In genomic region chr20:32189691-32190607, GRCh38 we compare ENCODE assay signal across 7 cellular contexts. TPM values are rescaled to one million over a fixed set of nuclear protein-coding genes. Genes with fewer than 3 reads are reported as not detected.
DNase-seq lines count a peak whose midpoint lies in the region; ATAC-seq and TF ChIP-seq lines count a peak whose summit lies in the region.

No MANE protein-coding gene starts in this region.

- peak overlapping the region; percentile 76 for H3K4me3 Mint-ChIP-seq in WTC11

- peak overlapping the region; percentile 82 for H3K9ac ChIP-seq in HUES48 (ENCODE audit: low read depth, low read length)
- H3K9ac ChIP-seq in colonic mucosa (ENCODE audit: low read depth in 2 of 2, low read length in 2 of 2) = peak overlapping the region; percentile 73 to 86

- intact Hi-C loops in colonic mucosa (cut with DNase I) = no loop called here

- H3K27ac ChIP-seq in HUES48 (ENCODE audit: low read depth, low read length) (peak overlapping the region; percentile 44), colonic mucosa (peak overlapping the region; percentile 50)

- H3K27me3 Mint-ChIP-seq in WTC11 (ENCODE audit: low read depth) = peaks cover 3% of the 10 kb centered on the region

- peak; percentile 79 for DNase-seq in WTC11 (ENCODE audit: low spot score)
- DNase-seq in colonic mucosa = peak; percentile 46
- no peak for DNase-seq in left lobe of liver (ENCODE audit: low spot score)
- peak; percentile 45 for DNase-seq in stimulated activated CD4-positive, alpha-beta T cell treated with anti-CD3 and anti-CD28 coated beads, Interleukin-4, amount 100 ng/mL, for 1 hour

- peaks cover 9% of the 10 kb centered on the region for H3K36me3 ChIP-seq in HUES48 (ENCODE audit: control insufficient read depth, insufficient read depth, low read length)
- no peaks in the 10 kb centered on the region for H3K36me3 ChIP-seq in colonic mucosa

- TF ChIP-seq CTCF in WTC11 (IDR thresholded peaks at IDR 0.05) (no peak), colonic mucosa (IDR thresholded peaks at IDR 0.05) (no peak)

- POLR2A ChIA-PET in WTC11 (lab: Charles Lee) = interaction anchor here (0.7 kb wide), 1 partner anchor 463 kb away, joined by 3 read pairs; no protein-coding TSS in a partner anchor

- ATAC-seq in WTC11 = peak; percentile 78
- peak; percentile 35 for ATAC-seq in left lobe of liver
- no peak for ATAC-seq in GM18498 (IDR thresholded peaks at IDR 0.05; ENCODE audit: unreplicated experiment)
- no peak for ATAC-seq in HG02884 (IDR thresholded peaks at IDR 0.05; ENCODE audit: unreplicated experiment)

- H3K9me3 ChIP-seq in HUES48 (ENCODE audit: control insufficient read depth, insufficient read depth, low read length) = no peaks in the 10 kb centered on the region
- no peaks in the 10 kb centered on the region for H3K9me3 ChIP-seq in colonic mucosa

- H3K4me1 ChIP-seq in HUES48 (ENCODE audit: control insufficient read depth, insufficient read depth, low read length) (peaks cover 12% of the 10 kb centered on the region), colonic mucosa (peaks cover 7% of the 10 kb centered on the region)

- H3K4me1 Mint-ChIP-seq in WTC11 = peaks cover 20% of the 10 kb centered on the region

- CTCF ChIA-PET in WTC11 (lab: Charles Lee) = interaction anchor here (0.6 to 1.7 kb wide), 3 partner anchors 148 to 350 kb away, joined by 3 read pairs; no protein-coding TSS in a partner anchor

- no peaks in the 10 kb centered on the region for H3K27me3 ChIP-seq in HUES48 (ENCODE audit: control insufficient read depth, insufficient read depth, low read length)
- H3K27me3 ChIP-seq in colonic mucosa = no peaks in the 10 kb centered on the region

- peak overlapping the region; percentile 58 for H3K4me3 ChIP-seq in HUES48 (ENCODE audit: low read depth, low read length)
- peak overlapping the region; percentile 58 for H3K4me3 ChIP-seq in colonic mucosa

- H3K27ac Mint-ChIP-seq in WTC11 = no peak overlapping the region; the same call in 1 of the 2 replicates

- peaks cover 4% of the 10 kb centered on the region for H3K36me3 Mint-ChIP-seq in WTC11

- no peaks in the 10 kb centered on the region for H3K9me3 Mint-ChIP-seq in WTC11

TF ChIP-seq in WTC11, 78 proteins besides CTCF, POLR2A, EP300 and RAD21 (continues in another document):
- no peak for TF ChIP-seq USF1 (CRISPR knock-in tag; IDR thresholded peaks at IDR 0.05)
- TF ChIP-seq KAT7 (CRISPR knock-in tag; IDR thresholded peaks at IDR 0.05; ENCODE audit: borderline replicate concordance) = no peak
- no peak for TF ChIP-seq ZNF138 (CRISPR knock-in tag; conservative IDR thresholded peaks at IDR 0.05)
- TF ChIP-seq ZNF232 (CRISPR knock-in tag; IDR thresholded peaks at IDR 0.05) = no peak
- TF ChIP-seq NR2C2 (CRISPR knock-in tag; IDR thresholded peaks at IDR 0.05) = no peak
- no peak; the same call in 1 of the 2 replicates for TF ChIP-seq FOXP4 (CRISPR knock-in tag; IDR thresholded peaks at IDR 0.05)
- TF ChIP-seq NFYB (CRISPR knock-in tag; conservative IDR thresholded peaks at IDR 0.05; ENCODE audit: low read depth) = peak; percentile 55
- no peak for TF ChIP-seq ZNF396 (CRISPR knock-in tag; IDR thresholded peaks at IDR 0.05; ENCODE audit: borderline replicate concordance)
- TF ChIP-seq NR3C1 (CRISPR knock-in tag; conservative IDR thresholded peaks at IDR 0.05; ENCODE audit: low read depth) = no peak
- no peak for TF ChIP-seq ZBTB43 (CRISPR knock-in tag; IDR thresholded peaks at IDR 0.05)
- TF ChIP-seq IRF1 (CRISPR knock-in tag; IDR thresholded peaks at IDR 0.05) = no peak
- 0 out of 2 replicates have a peak, but pooled peaks have one; percentile 25 for TF ChIP-seq CBFB (CRISPR knock-in tag; IDR thresholded peaks at IDR 0.05; ENCODE audit: low read depth)
- TF ChIP-seq PREB (CRISPR knock-in tag; IDR thresholded peaks at IDR 0.05; ENCODE audit: borderline replicate concordance) = no peak
- TF ChIP-seq TEAD1 (CRISPR knock-in tag; IDR thresholded peaks at IDR 0.05) = 0 out of 2 replicates have a peak, but pooled peaks have one; percentile 8
- TF ChIP-seq GABPB1 (CRISPR knock-in tag; IDR thresholded peaks at IDR 0.05) = no peak
- no peak for TF ChIP-seq OVOL2 (CRISPR knock-in tag; IDR thresholded peaks at IDR 0.05; ENCODE audit: borderline replicate concordance)
- no peak for TF ChIP-seq NR1H2 (CRISPR knock-in tag; IDR thresholded peaks at IDR 0.05)
- TF ChIP-seq ZNF671 (CRISPR knock-in tag; IDR thresholded peaks at IDR 0.05) = no peak
- no peak for TF ChIP-seq SMAD4 (CRISPR knock-in tag; IDR thresholded peaks at IDR 0.05)
- no peak for TF ChIP-seq ZNF512 (CRISPR knock-in tag; IDR thresholded peaks at IDR 0.05; ENCODE audit: borderline replicate concordance)
- TF ChIP-seq SP1 (CRISPR knock-in tag; conservative IDR thresholded peaks at IDR 0.05) = peak; percentile 72
- no peak for TF ChIP-seq NFATC4 (CRISPR knock-in tag; IDR thresholded peaks at IDR 0.05)

RNA-seq across cellular contexts. Expression of gene PLAGL2, which starts 17.6 kb away (rescaled TPM):
- 21.4 to 22.6 TPM (median 22.6 TPM) in 3 replicates for total RNA-seq in WTC11 (2021)
- 10 to 100 TPM; 17.7 to 18.6 TPM for total RNA-seq in colonic mucosa
- 2.8 TPM for total RNA-seq in left lobe of liver

RNA-seq across cellular contexts. Expression of gene POFUT1, which starts 17.7 kb away (rescaled TPM):
- total RNA-seq in WTC11 (2021) (23.4 to 29.4 TPM (median 25.2 TPM) in 3 replicates), colonic mucosa (10 to 100 TPM; 26.9 to 36.3 TPM), left lobe of liver (39.2 TPM)

Comparison
In these comparisons a context has a peak if more than half of its experiments do, and no peak if none do; other contexts are left out.
1. ATAC-seq: peak in WTC11 (single experiment) and left lobe of liver (single experiment); none in GM18498 (single experiment) and HG02884 (single experiment).